ENCODE assay signal across 8 cellular contexts in genomic region chr11:62770778-62771143, GRCh38. TPM values are rescaled to one million over a fixed set of nuclear protein-coding genes. Genes with fewer than 3 reads are reported as not detected.
A peak's percentile ranks its signal among the peaks of the same experiment; 100 is the strongest.
DNase-seq lines count a peak whose midpoint lies in the region; ATAC-seq and TF ChIP-seq lines count a peak whose summit lies in the region.

No MANE protein-coding gene starts in this region.

- TF ChIP-seq CTCF in OCI-LY3 (IDR thresholded peaks at IDR 0.05; ENCODE audit: low read depth, low read length): no peak
- TF ChIP-seq CTCF in right lobe of liver (IDR thresholded peaks at IDR 0.05): no peak
- TF ChIP-seq CTCF in testis (IDR thresholded peaks at IDR 0.05): no peak

- H3K4me3 ChIP-seq in OCI-LY3 (ENCODE audit: low read length): peak overlapping the region; percentile 91
- peak overlapping the region; percentile 76 to 82 (median 80) for H3K4me3 ChIP-seq in right lobe of liver
- H3K4me3 ChIP-seq in testis: peak overlapping the region; percentile 61 to 63

- H3K36me3 Mint-ChIP-seq in central memory CD8-positive, alpha-beta T cell (ENCODE audit: insufficient read depth): peaks cover 13% of the 10 kb centered on the region

- H3K27ac ChIP-seq in OCI-LY3 (ENCODE audit: low read length) (peak overlapping the region; percentile 71), right lobe of liver (peak overlapping the region; percentile 85 to 96 (median 93)), testis (peak overlapping the region; percentile 80 to 93)

- H3K9ac ChIP-seq in OCI-LY3 (ENCODE audit: low read length): peak overlapping the region; percentile 85

- intact Hi-C loops in right lobe of liver (cut with DNase I): no loop called here
- intact Hi-C loops in testis (cut with DNase I; ENCODE audit: low total_unique reads): no loop called here

- no peaks in the 10 kb centered on the region for H3K9me3 Mint-ChIP-seq in central memory CD8-positive, alpha-beta T cell

- H2AFZ ChIP-seq in OCI-LY3 (ENCODE audit: low read depth, low read length): peak overlapping the region; percentile 56

- WGBS in right lobe of liver (ENCODE audit: insufficient coverage, low coverage, low lambda C conversion rate, missing lambda C conversion rate): 0% methylated on average over 18 of the region's 18 CpGs
- WGBS in testis, 2 donors: 0 to 2% methylated on average over 16 to 18 of the region's 18 CpGs

- ATAC-seq in GM19023 (IDR thresholded peaks at IDR 0.05; ENCODE audit: unreplicated experiment): peak; percentile 3
- no peak for ATAC-seq in central memory CD8-positive, alpha-beta T cell (replicated peaks; ENCODE audit: extremely low read depth, poor library complexity, severe bottlenecking)
- peak; percentile 17 to 42 (median 32) for ATAC-seq in right lobe of liver
- ATAC-seq in HG03457 (IDR thresholded peaks at IDR 0.05; ENCODE audit: unreplicated experiment): no peak

- H3K27ac Mint-ChIP-seq in central memory CD8-positive, alpha-beta T cell (ENCODE audit: low read depth): peak overlapping the region; percentile 96

- H3K27me3 ChIP-seq in OCI-LY3 (ENCODE audit: low read depth, low read length) (no peaks in the 10 kb centered on the region), right lobe of liver (no peaks in the 10 kb centered on the region), testis (no peaks in the 10 kb centered on the region)

- no peaks in the 10 kb centered on the region for H4K20me1 ChIP-seq in OCI-LY3 (ENCODE audit: insufficient read depth, low read length)

- H3K27me3 Mint-ChIP-seq in central memory CD8-positive, alpha-beta T cell: no peaks in the 10 kb centered on the region

- H3K4me1 Mint-ChIP-seq in central memory CD8-positive, alpha-beta T cell: peaks cover 22% of the 10 kb centered on the region

- peak overlapping the region; percentile 99 for H3K4me2 ChIP-seq in OCI-LY3 (ENCODE audit: low read length)

- peaks cover 19% of the 10 kb centered on the region for H3K79me2 ChIP-seq in OCI-LY3 (ENCODE audit: low read length)

- DNase-seq in AG08395 (ENCODE audit: low spot score): peak; percentile 32
- no peak for DNase-seq in central memory CD8-positive, alpha-beta T cell (ENCODE audit: low spot score in 2 of 2)
- DNase-seq in right lobe of liver: peak in 1 of 3 donors; percentile 54
- no peak for DNase-seq in testis
- DNase-seq in DMS 273 (lab: John Stamatoyannopoulos, UW; ENCODE audit: unreplicated experiment): no peak

- H3K9me3 ChIP-seq in OCI-LY3 (ENCODE audit: insufficient read depth, low read length): no peaks in the 10 kb centered on the region
- H3K9me3 ChIP-seq in right lobe of liver: no peaks in the 10 kb centered on the region
- no peaks in the 10 kb centered on the region for H3K9me3 ChIP-seq in testis

- H3K4me1 ChIP-seq in OCI-LY3 (ENCODE audit: low read length): peaks cover 15% of the 10 kb centered on the region
- H3K4me1 ChIP-seq in right lobe of liver: peaks cover 0 to 20% (median 7%) of the 10 kb centered on the region in 4 donors
- H3K4me1 ChIP-seq in testis: peaks cover 19% of the 10 kb centered on the region

- H3K4me3 Mint-ChIP-seq in central memory CD8-positive, alpha-beta T cell: peak overlapping the region; percentile 94

- H3K36me3 ChIP-seq in OCI-LY3 (replicated peaks; ENCODE audit: low read depth, low read length) (peaks cover 13% of the 10 kb centered on the region), right lobe of liver (peaks cover 0 to 23% (median 7%) of the 10 kb centered on the region in 4 donors), testis (ENCODE audit: low read depth, missing control alignments) (no peaks in the 10 kb centered on the region)

- TF ChIP-seq POLR2A in right lobe of liver (IDR thresholded peaks at IDR 0.05) (no peak), testis (IDR thresholded peaks at IDR 0.05) (no peak)

RNA-seq across cellular contexts. Expression of gene TAF6L, which starts 0.4 kb away (rescaled TPM):
- total RNA-seq in right lobe of liver (10 to 100 TPM; 11.9 to 19.3 (median 16.0) TPM), testis (10 to 100 TPM; 22.4 to 32.0 TPM)
- polyA plus RNA-seq in testis (ENCODE audit: insufficient read depth, low read depth, low replicate concordance): 13.6 TPM

RNA-seq across cellular contexts. Expression of gene POLR2G, which starts 9.4 kb away (rescaled TPM):
- total RNA-seq in right lobe of liver (10 to 100 TPM; 23.8 to 37.4 (median 26.6) TPM), testis (10 to 100 TPM; 48.1 to 71.2 TPM)
- polyA plus RNA-seq in testis (ENCODE audit: insufficient read depth, low read depth, low replicate concordance): 78.6 TPM

RNA-seq across cellular contexts. Expression of gene TMEM179B, which starts 16.4 kb away (rescaled TPM):
- total RNA-seq in right lobe of liver: 10 to 100 TPM; 23.9 to 47.6 (median 29.1) TPM
- 100 to 1,000 TPM; 119 to 124 TPM for total RNA-seq in testis
- polyA plus RNA-seq in testis (ENCODE audit: insufficient read depth, low read depth, low replicate concordance): 87.0 TPM

RNA-seq across cellular contexts. Expression of gene ZBTB3, which starts 16.8 kb away (rescaled TPM):
- 1 to 10 TPM; 3.4 to 7.1 (median 4.7) TPM for total RNA-seq in right lobe of liver
- total RNA-seq in testis: 10 to 100 TPM; 14.0 to 17.4 TPM
- 6.7 TPM for polyA plus RNA-seq in testis (ENCODE audit: insufficient read depth, low read depth, low replicate concordance)

RNA-seq across cellular contexts. Expression of gene TMEM223, which starts 21.0 kb away (rescaled TPM):
- total RNA-seq in right lobe of liver (10 to 100 TPM in 2 of 6 experiments, 1 to 10 TPM in 4; 6.6 to 26.4 (median 8.2) TPM), testis (10 to 100 TPM; 24.1 to 25.5 TPM)
- 11.5 TPM for polyA plus RNA-seq in testis (ENCODE audit: insufficient read depth, low read depth, low replicate concordance)

Comparison
In these comparisons a context has a peak if more than half of its experiments do, and no peak if none do; other contexts are left out.
1. ATAC-seq: peak in GM19023 (single experiment) and right lobe of liver (4 of 4); none in central memory CD8-positive, alpha-beta T cell (single experiment) and HG03457 (single experiment).
2. Peak in every context shown above with its lines, with median percentiles within 50 percentile points of each other: H3K27ac ChIP-seq and H3K4me3 ChIP-seq.